ENCODE assay signal across 19 cellular contexts in the genomic region with DNA sequence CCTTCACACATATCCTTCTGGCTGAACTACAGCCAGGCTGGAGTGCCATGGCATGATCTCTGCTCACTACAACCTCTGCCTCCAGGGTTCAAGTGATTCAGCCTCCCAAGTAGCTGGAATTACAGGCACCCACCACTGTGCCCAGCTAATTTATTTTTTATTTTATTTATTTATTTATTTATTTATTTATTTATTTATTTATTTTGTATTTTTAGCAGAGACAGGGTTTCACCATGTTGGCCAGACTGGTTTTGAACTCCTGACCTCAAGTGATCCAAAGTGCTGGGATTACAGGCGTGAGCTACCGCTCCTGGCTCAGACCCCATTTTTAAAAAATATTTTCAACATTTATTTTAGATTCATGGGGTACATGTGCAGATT. TPM values are rescaled to one million over a fixed set of nuclear protein-coding genes. Genes with fewer than 3 reads are reported as not detected.
"Had no signal": no experiment of that assay in that cellular context is flagged by ENCODE, and none has a peak within 500 bp of the region (broad histone marks: within the 10 kb centered on the region; RNA-seq: fewer than 3 reads in every experiment).

No MANE protein-coding gene starts in this region.

RNA-seq across cellular contexts. Expression of gene PRSS2, which starts 6.1 kb away (rescaled TPM):
- total RNA-seq: activated CD4-positive, alpha-beta memory T cell treated with anti-CD3 and anti-CD28 coated beads for 36 hours; activated CD4-positive, alpha-beta T cell treated with anti-CD3 and anti-CD28 coated beads for 36 hours; activated CD4-positive, alpha-beta T cell treated with anti-CD3 and anti-CD28 coated beads, Interleukin-2, amount 10 ng/mL, durations not matched to agents 24 days and 14 days; activated CD8-positive, alpha-beta memory T cell treated with anti-CD3 and anti-CD28 coated beads for 36 hours; activated CD8-positive, alpha-beta memory T cell treated with anti-CD3 and anti-CD28 coated beads, Interleukin-2, amount 10 ng/mL, durations not matched to agents 7 days and 5 days; activated CD8-positive, alpha-beta T cell treated with anti-CD3 and anti-CD28 coated beads, Interleukin-2, amount 10 ng/mL, durations not matched to agents 7 days and 5 days; activated naive CD8-positive, alpha-beta T cell treated with anti-CD3 and anti-CD28 coated beads for 36 hours; activated T-helper 1 cell treated with anti-CD3 and anti-CD28 coated beads, Interleukin-12 subunit alpha, Interleukin-12 subunit beta, Interleukin-2, Interleukin-4 antibody, amounts not matched to agents 30 ng/mL and 10 ng/mL and 1 ng/mL, durations not matched to agents 14 hours and 24 hours and 36 hours; activated T-helper 2 cell treated with anti-CD3 and anti-CD28 coated beads, Interferon-gamma antibody, Interleukin-2, Interleukin-4, amounts not matched to agents 10 μg/mL and 5 μg/mL and 100 μg/mL, durations not matched to agents 14 hours and 24 hours and 36 hours; breast epithelium; cardiac muscle cell; dorsolateral prefrontal cortex; fibroblast of lung; fibroblast of villous mesenchyme; gastroesophageal sphincter; T-helper 17 cell had no signal
- polyA plus RNA-seq: cardiac muscle cell, fibroblast of lung had no signal

RNA-seq across cellular contexts. Expression of gene PRSS1, which starts 27.6 kb away (rescaled TPM):
- total RNA-seq: activated CD4-positive, alpha-beta memory T cell treated with anti-CD3 and anti-CD28 coated beads for 36 hours; activated CD4-positive, alpha-beta T cell treated with anti-CD3 and anti-CD28 coated beads for 36 hours; activated CD4-positive, alpha-beta T cell treated with anti-CD3 and anti-CD28 coated beads, Interleukin-2, amount 10 ng/mL, durations not matched to agents 24 days and 14 days; activated CD8-positive, alpha-beta memory T cell treated with anti-CD3 and anti-CD28 coated beads for 36 hours; activated CD8-positive, alpha-beta memory T cell treated with anti-CD3 and anti-CD28 coated beads, Interleukin-2, amount 10 ng/mL, durations not matched to agents 7 days and 5 days; activated CD8-positive, alpha-beta T cell treated with anti-CD3 and anti-CD28 coated beads, Interleukin-2, amount 10 ng/mL, durations not matched to agents 7 days and 5 days; activated naive CD4-positive, alpha-beta T cell treated with anti-CD3 and anti-CD28 coated beads for 36 hours; activated naive CD8-positive, alpha-beta T cell treated with anti-CD3 and anti-CD28 coated beads for 36 hours; activated T-helper 1 cell treated with anti-CD3 and anti-CD28 coated beads, Interleukin-12 subunit alpha, Interleukin-12 subunit beta, Interleukin-2, Interleukin-4 antibody, amounts not matched to agents 30 ng/mL and 10 ng/mL and 1 ng/mL, durations not matched to agents 14 hours and 24 hours and 36 hours; activated T-helper 2 cell treated with anti-CD3 and anti-CD28 coated beads, Interferon-gamma antibody, Interleukin-2, Interleukin-4, amounts not matched to agents 10 μg/mL and 5 μg/mL and 100 μg/mL, durations not matched to agents 14 hours and 24 hours and 36 hours; breast epithelium; cardiac muscle cell; dorsolateral prefrontal cortex; esophagus muscularis mucosa; fibroblast of lung; fibroblast of villous mesenchyme; glomerular endothelial cell; T-helper 17 cell had no signal
- polyA plus RNA-seq: cardiac muscle cell, fibroblast of lung had no signal
